ENCODE assay signal across 1 cellular context in the genomic region with DNA sequence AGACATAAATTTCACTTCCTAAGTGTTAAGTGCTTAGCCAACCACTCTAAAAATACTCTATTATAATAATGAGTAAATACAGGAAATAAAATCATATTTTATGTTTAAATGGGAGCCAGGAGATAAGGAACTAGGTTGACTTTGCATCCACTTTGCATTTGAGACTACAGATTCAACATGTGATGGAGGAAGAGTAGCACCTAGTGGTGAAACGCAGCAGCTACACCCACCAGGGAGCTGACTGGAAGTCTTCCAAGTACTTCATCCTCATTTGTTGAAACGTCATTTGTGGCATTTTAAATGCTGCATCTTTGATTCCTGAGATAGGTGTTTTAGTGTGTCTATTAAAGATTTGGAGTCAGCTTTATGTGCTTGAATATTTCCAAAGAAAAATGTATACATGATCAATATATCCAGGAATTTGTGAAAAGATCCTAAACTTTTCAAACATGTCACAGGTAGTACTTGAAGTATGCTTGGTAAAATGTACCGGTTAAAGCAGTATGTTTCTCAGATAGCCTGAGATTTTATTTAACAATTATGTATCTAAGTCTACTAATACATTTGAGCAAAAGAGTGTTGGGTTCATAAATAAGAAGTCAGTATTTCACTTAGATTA.
TF ChIP-seq lines count a peak whose summit lies in the region.

No MANE protein-coding gene starts in this region.

TF ChIP-seq in HepG2, 621 proteins besides CTCF, POLR2A, EP300 and RAD21:
- TF ChIP-seq SYNCRIP (IDR thresholded peaks at IDR 0.05; ENCODE audit: insufficient read depth, low read depth, low read length), result no peak
- no peak for TF ChIP-seq ZFP62 (CRISPR knock-in tag; IDR thresholded peaks at IDR 0.05)
- TF ChIP-seq SMC3 (IDR thresholded peaks at IDR 0.05; ENCODE audit: low read length), result peak; percentile 84
- no peak for TF ChIP-seq GTF2F1 (IDR thresholded peaks at IDR 0.05; ENCODE audit: low read length)
- TF ChIP-seq, protein P1, sequence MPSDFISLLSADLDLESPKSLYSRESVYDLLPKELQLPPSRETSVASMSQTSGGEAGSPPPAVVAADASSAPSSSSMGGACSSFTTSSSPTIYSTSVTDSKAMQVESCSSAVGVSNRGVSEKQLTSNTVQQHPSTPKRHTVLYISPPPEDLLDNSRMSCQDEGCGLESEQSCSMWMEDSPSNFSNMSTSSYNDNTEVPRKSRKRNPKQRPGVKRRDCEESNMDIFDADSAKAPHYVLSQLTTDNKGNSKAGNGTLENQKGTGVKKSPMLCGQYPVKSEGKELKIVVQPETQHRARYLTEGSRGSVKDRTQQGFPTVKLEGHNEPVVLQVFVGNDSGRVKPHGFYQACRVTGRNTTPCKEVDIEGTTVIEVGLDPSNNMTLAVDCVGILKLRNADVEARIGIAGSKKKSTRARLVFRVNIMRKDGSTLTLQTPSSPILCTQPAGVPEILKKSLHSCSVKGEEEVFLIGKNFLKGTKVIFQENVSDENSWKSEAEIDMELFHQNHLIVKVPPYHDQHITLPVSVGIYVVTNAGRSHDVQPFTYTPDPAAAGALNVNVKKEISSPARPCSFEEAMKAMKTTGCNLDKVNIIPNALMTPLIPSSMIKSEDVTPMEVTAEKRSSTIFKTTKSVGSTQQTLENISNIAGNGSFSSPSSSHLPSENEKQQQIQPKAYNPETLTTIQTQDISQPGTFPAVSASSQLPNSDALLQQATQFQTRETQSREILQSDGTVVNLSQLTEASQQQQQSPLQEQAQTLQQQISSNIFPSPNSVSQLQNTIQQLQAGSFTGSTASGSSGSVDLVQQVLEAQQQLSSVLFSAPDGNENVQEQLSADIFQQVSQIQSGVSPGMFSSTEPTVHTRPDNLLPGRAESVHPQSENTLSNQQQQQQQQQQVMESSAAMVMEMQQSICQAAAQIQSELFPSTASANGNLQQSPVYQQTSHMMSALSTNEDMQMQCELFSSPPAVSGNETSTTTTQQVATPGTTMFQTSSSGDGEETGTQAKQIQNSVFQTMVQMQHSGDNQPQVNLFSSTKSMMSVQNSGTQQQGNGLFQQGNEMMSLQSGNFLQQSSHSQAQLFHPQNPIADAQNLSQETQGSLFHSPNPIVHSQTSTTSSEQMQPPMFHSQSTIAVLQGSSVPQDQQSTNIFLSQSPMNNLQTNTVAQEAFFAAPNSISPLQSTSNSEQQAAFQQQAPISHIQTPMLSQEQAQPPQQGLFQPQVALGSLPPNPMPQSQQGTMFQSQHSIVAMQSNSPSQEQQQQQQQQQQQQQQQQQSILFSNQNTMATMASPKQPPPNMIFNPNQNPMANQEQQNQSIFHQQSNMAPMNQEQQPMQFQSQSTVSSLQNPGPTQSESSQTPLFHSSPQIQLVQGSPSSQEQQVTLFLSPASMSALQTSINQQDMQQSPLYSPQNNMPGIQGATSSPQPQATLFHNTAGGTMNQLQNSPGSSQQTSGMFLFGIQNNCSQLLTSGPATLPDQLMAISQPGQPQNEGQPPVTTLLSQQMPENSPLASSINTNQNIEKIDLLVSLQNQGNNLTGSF (CRISPR knock-in tag; IDR thresholded peaks at IDR 0.05), result no peak
- no peak for TF ChIP-seq HOXA5 (CRISPR knock-in tag; IDR thresholded peaks at IDR 0.05)
- no peak for TF ChIP-seq U2AF2 (IDR thresholded peaks at IDR 0.05; ENCODE audit: low read depth, low read length)
- TF ChIP-seq ZBTB38 (CRISPR knock-in tag; IDR thresholded peaks at IDR 0.05), result no peak
- TF ChIP-seq, protein P2, sequence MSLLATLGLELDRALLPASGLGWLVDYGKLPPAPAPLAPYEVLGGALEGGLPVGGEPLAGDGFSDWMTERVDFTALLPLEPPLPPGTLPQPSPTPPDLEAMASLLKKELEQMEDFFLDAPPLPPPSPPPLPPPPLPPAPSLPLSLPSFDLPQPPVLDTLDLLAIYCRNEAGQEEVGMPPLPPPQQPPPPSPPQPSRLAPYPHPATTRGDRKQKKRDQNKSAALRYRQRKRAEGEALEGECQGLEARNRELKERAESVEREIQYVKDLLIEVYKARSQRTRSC (CRISPR knock-in tag; IDR thresholded peaks at IDR 0.05; ENCODE audit: low read depth), result no peak
- TF ChIP-seq STAG1 (CRISPR knock-in tag; IDR thresholded peaks at IDR 0.05), result peak; percentile 91
- no peak for TF ChIP-seq ZSCAN29 (CRISPR knock-in tag; conservative IDR thresholded peaks at IDR 0.05)
- TF ChIP-seq ETV6 (CRISPR knock-in tag; conservative IDR thresholded peaks at IDR 0.05), result no peak
- no peak for TF ChIP-seq TRIM24 (CRISPR knock-in tag; IDR thresholded peaks at IDR 0.05)
- no peak for TF ChIP-seq ZNF652 (CRISPR knock-in tag; IDR thresholded peaks at IDR 0.05; ENCODE audit: borderline replicate concordance, low read depth)
